8 cellular contexts compared by ENCODE assay signal in the genomic region with DNA sequence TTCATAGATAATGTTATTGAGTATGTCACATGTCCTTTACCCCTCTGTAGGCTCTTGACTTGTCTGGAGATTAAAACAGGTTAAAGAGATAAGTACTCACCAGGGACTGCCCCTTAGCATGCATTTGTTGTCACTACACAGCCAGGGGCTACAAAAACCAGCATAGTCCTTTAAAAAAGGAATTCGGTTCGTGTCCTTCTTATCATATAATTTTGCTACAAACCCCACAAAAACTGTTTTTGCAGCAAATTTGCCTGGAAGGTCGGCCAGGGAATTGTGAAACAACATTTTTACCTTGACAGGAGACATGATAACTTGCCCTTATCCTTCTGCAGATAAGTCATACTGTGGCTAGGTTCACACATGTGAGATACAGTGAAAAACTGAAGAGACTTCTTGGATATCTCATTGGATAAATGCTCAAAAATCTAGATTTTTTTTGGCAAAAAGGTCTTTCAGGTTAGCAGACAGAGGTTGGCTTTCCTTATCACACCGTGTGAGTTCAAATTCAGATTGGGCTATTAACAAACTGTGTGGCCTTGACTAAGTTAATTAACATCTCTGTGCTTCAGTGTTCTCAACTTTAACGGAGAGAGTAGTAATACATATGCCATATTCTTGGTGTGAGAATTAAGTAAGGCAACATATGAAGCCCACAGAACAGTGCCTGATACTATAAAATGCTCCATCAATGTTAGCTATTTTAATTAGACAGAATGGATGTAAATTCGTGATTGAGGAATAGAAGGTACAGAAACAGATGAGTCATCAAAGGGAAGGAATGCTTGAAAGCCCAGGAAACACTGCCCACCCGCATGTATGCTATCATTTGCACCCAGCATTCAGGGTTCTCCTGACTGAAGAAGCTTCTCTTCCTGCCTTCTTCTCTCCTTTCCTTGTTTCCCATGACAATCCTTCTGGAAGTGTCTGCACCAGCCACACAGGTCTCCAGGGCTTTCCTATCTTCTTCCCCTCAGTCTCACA.
A peak's percentile ranks its signal among the peaks of the same experiment; 100 is the strongest.
DNase-seq lines count a peak whose midpoint lies in the region; ATAC-seq and TF ChIP-seq lines count a peak whose summit lies in the region.

No MANE protein-coding gene starts in this region.

- H3K9me3 ChIP-seq in tibial artery: no peaks in the 10 kb centered on the region

- no peak overlapping the region for H3K4me3 ChIP-seq in tibial artery

- peak; percentile 19 for ATAC-seq in HG03066 (IDR thresholded peaks at IDR 0.05; ENCODE audit: low read depth, unreplicated experiment)
- ATAC-seq in stimulated activated naive B cell treated with anti-CD40 and anti-IgM and Interleukin-4, amounts not matched to agents 10 μg/mL and 1 μg/mL and 100 μg/mL, for 72 hours (replicated peaks): peak; percentile 50 to 61

- peak overlapping the region; percentile 39 for H3K4me3 Mint-ChIP-seq in activated T-cell treated with anti-CD3 and anti-CD28 coated beads, Interleukin-2, amount 50 U/mL, for 24 hours
- peak overlapping the region; percentile 21 for H3K4me3 Mint-ChIP-seq in activated naive CD8-positive, alpha-beta T cell
- no peak overlapping the region for H3K4me3 Mint-ChIP-seq in stimulated activated naive B cell treated with anti-CD40 and anti-IgM and Interleukin-4, amounts not matched to agents 10 μg/mL and 1 μg/mL and 100 μg/mL, for 72 hours

- H3K9me3 Mint-ChIP-seq in activated T-cell treated with anti-CD3 and anti-CD28 coated beads, Interleukin-2, amount 50 U/mL, for 24 hours: no peaks in the 10 kb centered on the region
- H3K9me3 Mint-ChIP-seq in activated naive CD8-positive, alpha-beta T cell (ENCODE audit: low read depth): no peaks in the 10 kb centered on the region
- no peaks in the 10 kb centered on the region for H3K9me3 Mint-ChIP-seq in stimulated activated naive B cell treated with anti-CD40 and anti-IgM and Interleukin-4, amounts not matched to agents 10 μg/mL and 1 μg/mL and 100 μg/mL, for 72 hours

- H3K4me1 ChIP-seq in tibial artery: peaks cover 0 to 2% (median 0%) of the 10 kb centered on the region in 4 donors

- no peak for DNase-seq in activated T-cell treated with anti-CD3 and anti-CD28 coated beads, Interleukin-2, amount 50 U/mL, for 24 hours
- DNase-seq in activated T-cell treated with anti-CD3 and anti-CD28 coated beads for 4 hours (no peak), tibial artery (no peak), NCI-H1417 (lab: John Stamatoyannopoulos, UW) (no peak), 8988T (no peak)
- DNase-seq in stimulated activated naive B cell treated with anti-CD40 and anti-IgM and Interleukin-4, amounts not matched to agents 10 μg/mL and 1 μg/mL and 100 μg/mL, for 72 hours: no peak

- H3K27ac ChIP-seq in tibial artery: no peak overlapping the region

- H3K36me3 ChIP-seq in tibial artery: no peaks in the 10 kb centered on the region

- H3K27me3 ChIP-seq in tibial artery: no peaks in the 10 kb centered on the region

- no peak for TF ChIP-seq CTCF in tibial artery (IDR thresholded peaks at IDR 0.05)

- intact Hi-C loops in tibial artery (cut with DNase I; ENCODE audit: low total_unique reads): no loop called here

- peaks cover 78% of the 10 kb centered on the region for H3K27me3 Mint-ChIP-seq in activated T-cell treated with anti-CD3 and anti-CD28 coated beads, Interleukin-2, amount 50 U/mL, for 24 hours
- H3K27me3 Mint-ChIP-seq in activated naive CD8-positive, alpha-beta T cell: no peaks in the 10 kb centered on the region
- peaks cover 0 to 23% of the 10 kb centered on the region in 2 donors for H3K27me3 Mint-ChIP-seq in stimulated activated naive B cell treated with anti-CD40 and anti-IgM and Interleukin-4, amounts not matched to agents 10 μg/mL and 1 μg/mL and 100 μg/mL, for 72 hours

- H3K4me1 Mint-ChIP-seq in activated T-cell treated with anti-CD3 and anti-CD28 coated beads, Interleukin-2, amount 50 U/mL, for 24 hours (ENCODE audit: low read depth): peaks cover 50% of the 10 kb centered on the region
- peaks cover 54% of the 10 kb centered on the region for H3K4me1 Mint-ChIP-seq in activated naive CD8-positive, alpha-beta T cell (ENCODE audit: low read depth)
- peaks cover 20 to 33% of the 10 kb centered on the region in 2 donors for H3K4me1 Mint-ChIP-seq in stimulated activated naive B cell treated with anti-CD40 and anti-IgM and Interleukin-4, amounts not matched to agents 10 μg/mL and 1 μg/mL and 100 μg/mL, for 72 hours

- H3K27ac Mint-ChIP-seq in activated T-cell treated with anti-CD3 and anti-CD28 coated beads, Interleukin-2, amount 50 U/mL, for 24 hours: peak overlapping the region; percentile 84
- H3K27ac Mint-ChIP-seq in activated naive CD8-positive, alpha-beta T cell: peak overlapping the region; percentile 92
- no peak overlapping the region for H3K27ac Mint-ChIP-seq in stimulated activated naive B cell treated with anti-CD40 and anti-IgM and Interleukin-4, amounts not matched to agents 10 μg/mL and 1 μg/mL and 100 μg/mL, for 72 hours

- no peaks in the 10 kb centered on the region for H3K36me3 Mint-ChIP-seq in activated T-cell treated with anti-CD3 and anti-CD28 coated beads, Interleukin-2, amount 50 U/mL, for 24 hours (ENCODE audit: low read depth)
- no peaks in the 10 kb centered on the region for H3K36me3 Mint-ChIP-seq in activated naive CD8-positive, alpha-beta T cell
- H3K36me3 Mint-ChIP-seq in stimulated activated naive B cell treated with anti-CD40 and anti-IgM and Interleukin-4, amounts not matched to agents 10 μg/mL and 1 μg/mL and 100 μg/mL, for 72 hours: peaks cover 0 to 4% of the 10 kb centered on the region in 2 donors

Comparison
In these comparisons a context has a peak if more than half of its experiments do, and no peak if none do; other contexts are left out.
1. H3K4me3 Mint-ChIP-seq: peak in activated T-cell treated with anti-CD3 and anti-CD28 coated beads, Interleukin-2, amount 50 U/mL, for 24 hours (single experiment) and activated naive CD8-positive, alpha-beta T cell (single experiment); none in stimulated activated naive B cell treated with anti-CD40 and anti-IgM and Interleukin-4, amounts not matched to agents 10 μg/mL and 1 μg/mL and 100 μg/mL, for 72 hours (0 of 2).